ENCODE assay signal across 6 cellular contexts in genomic region chr7:133777701-133778100, GRCh38.
"Had no signal": no experiment of that assay in that cellular context is flagged by ENCODE, and none has a peak within 500 bp of the region (broad histone marks: within the 10 kb centered on the region; RNA-seq: fewer than 3 reads in every experiment).

No MANE protein-coding gene starts in this region.

- DNase-seq: GDM1, GF-D8 had no signal

- H3K4me3 ChIP-seq: GM12878 had no signal

- FAIRE-seq: G401.6, GM12878, GM12892, GM18507 had no signal
